In genomic region chr10:110634527-110635209, GRCh38 we compare ENCODE assay signal across 14 cellular contexts. TPM values are rescaled to one million over a fixed set of nuclear protein-coding genes. Genes with fewer than 3 reads are reported as not detected.
DNase-seq lines count a peak whose midpoint lies in the region; TF ChIP-seq lines count a peak whose summit lies in the region.
"Had no signal": no experiment of that assay in that cellular context is flagged by ENCODE, and none has a peak within 500 bp of the region (broad histone marks: within the 10 kb centered on the region; RNA-seq: fewer than 3 reads in every experiment).

No MANE protein-coding gene starts in this region.

- POLR2A ChIA-PET in activated CD4-positive, alpha-beta memory T cell treated with anti-CD3 and anti-CD28 coated beads, Interleukin-2, amount 10 ng/mL, durations not matched to agents 7 days and 5 days (lab: Charles Lee) = no interaction called here

- H3K27ac Mint-ChIP-seq in activated CD4-positive, alpha-beta memory T cell treated with anti-CD3 and anti-CD28 coated beads, Interleukin-2, amount 10 ng/mL, durations not matched to agents 7 days and 5 days = no peak overlapping the region
- no peak overlapping the region for H3K27ac Mint-ChIP-seq in activated T-helper 2 cell treated with anti-CD3 and anti-CD28 coated beads, Interferon-gamma antibody, Interleukin-2, Interleukin-4, amounts not matched to agents 10 μg/mL and 5 μg/mL and 100 μg/mL, durations not matched to agents 14 hours and 24 hours and 36 hours
- H3K27ac Mint-ChIP-seq: neural progenitor cell had no signal

- TF ChIP-seq CTCF in BE2C (IDR thresholded peaks at IDR 0.05; ENCODE audit: low read depth, low read length) (no peak), Peyer's patch (IDR thresholded peaks at IDR 0.05) (no peak), right atrium auricular region (IDR thresholded peaks at IDR 0.05) (no peak)

- H3K27me3 ChIP-seq in BE2C (no peaks in the 10 kb centered on the region), Peyer's patch (no peaks in the 10 kb centered on the region), right atrium auricular region (no peaks in the 10 kb centered on the region)
- H3K27me3 ChIP-seq: esophagus squamous epithelium, neural progenitor cell had no signal

- H3K9me3 ChIP-seq in BE2C = no peaks in the 10 kb centered on the region
- no peaks in the 10 kb centered on the region for H3K9me3 ChIP-seq in Peyer's patch
- H3K9me3 ChIP-seq in right atrium auricular region = no peaks in the 10 kb centered on the region
- H3K9me3 ChIP-seq: breast epithelium, esophagus squamous epithelium had no signal

- intact Hi-C loops in activated T-helper 2 cell treated with anti-CD3 and anti-CD28 coated beads, Interferon-gamma antibody, Interleukin-2, Interleukin-4, amounts not matched to agents 10 μg/mL and 5 μg/mL and 100 μg/mL, durations not matched to agents 14 hours and 24 hours and 36 hours (cut with micrococcal nuclease) = no loop called here

- H3K36me3 Mint-ChIP-seq in activated CD4-positive, alpha-beta memory T cell treated with anti-CD3 and anti-CD28 coated beads, Interleukin-2, amount 10 ng/mL, durations not matched to agents 7 days and 5 days (ENCODE audit: low read depth) = no peaks in the 10 kb centered on the region
- H3K36me3 Mint-ChIP-seq in activated T-helper 2 cell treated with anti-CD3 and anti-CD28 coated beads, Interferon-gamma antibody, Interleukin-2, Interleukin-4, amounts not matched to agents 10 μg/mL and 5 μg/mL and 100 μg/mL, durations not matched to agents 14 hours and 24 hours and 36 hours (ENCODE audit: low read depth) = no peaks in the 10 kb centered on the region
- H3K36me3 Mint-ChIP-seq: neural progenitor cell had no signal

- no peaks in the 10 kb centered on the region for H3K9me3 Mint-ChIP-seq in activated CD4-positive, alpha-beta memory T cell treated with anti-CD3 and anti-CD28 coated beads, Interleukin-2, amount 10 ng/mL, durations not matched to agents 7 days and 5 days
- H3K9me3 Mint-ChIP-seq in activated T-helper 2 cell treated with anti-CD3 and anti-CD28 coated beads, Interferon-gamma antibody, Interleukin-2, Interleukin-4, amounts not matched to agents 10 μg/mL and 5 μg/mL and 100 μg/mL, durations not matched to agents 14 hours and 24 hours and 36 hours = no peaks in the 10 kb centered on the region
- H3K9me3 Mint-ChIP-seq: neural progenitor cell had no signal

- peaks cover 14% of the 10 kb centered on the region for H3K27me3 Mint-ChIP-seq in activated CD4-positive, alpha-beta memory T cell treated with anti-CD3 and anti-CD28 coated beads, Interleukin-2, amount 10 ng/mL, durations not matched to agents 7 days and 5 days
- peaks cover 25% of the 10 kb centered on the region for H3K27me3 Mint-ChIP-seq in activated T-helper 2 cell treated with anti-CD3 and anti-CD28 coated beads, Interferon-gamma antibody, Interleukin-2, Interleukin-4, amounts not matched to agents 10 μg/mL and 5 μg/mL and 100 μg/mL, durations not matched to agents 14 hours and 24 hours and 36 hours (ENCODE audit: low read depth)

- H3K27ac ChIP-seq in Peyer's patch (no peak overlapping the region), right atrium auricular region (peak overlapping the region; percentile 82 to 91)
- H3K27ac ChIP-seq: breast epithelium, esophagus squamous epithelium, neural progenitor cell, PC-9 had no signal

- CTCF ChIA-PET in activated CD4-positive, alpha-beta memory T cell treated with anti-CD3 and anti-CD28 coated beads, Interleukin-2, amount 10 ng/mL, durations not matched to agents 7 days and 5 days (lab: Charles Lee) = no interaction called here

- peak overlapping the region; percentile 40 for H3K4me3 ChIP-seq in BE2C (ENCODE audit: low read depth, low read length)
- no peak overlapping the region for H3K4me3 ChIP-seq in Jurkat, Clone E6-1 (ENCODE audit: low read length)
- H3K4me3 ChIP-seq in Peyer's patch = no peak overlapping the region
- no peak overlapping the region for H3K4me3 ChIP-seq in right atrium auricular region
- H3K4me3 ChIP-seq: breast epithelium, esophagus squamous epithelium, neural progenitor cell, PC-9 had no signal

- H3K36me3 ChIP-seq in BE2C = no peaks in the 10 kb centered on the region
- H3K36me3 ChIP-seq in Peyer's patch = no peaks in the 10 kb centered on the region
- no peaks in the 10 kb centered on the region for H3K36me3 ChIP-seq in right atrium auricular region
- H3K36me3 ChIP-seq: breast epithelium, esophagus squamous epithelium, neural progenitor cell had no signal

- H3K4me1 ChIP-seq in BE2C = peaks cover 18% of the 10 kb centered on the region
- no peaks in the 10 kb centered on the region for H3K4me1 ChIP-seq in Peyer's patch
- peaks cover 0 to 29% of the 10 kb centered on the region in 2 donors for H3K4me1 ChIP-seq in right atrium auricular region

- no peak overlapping the region for H3K4me3 Mint-ChIP-seq in activated CD4-positive, alpha-beta memory T cell treated with anti-CD3 and anti-CD28 coated beads, Interleukin-2, amount 10 ng/mL, durations not matched to agents 7 days and 5 days
- no peak overlapping the region for H3K4me3 Mint-ChIP-seq in activated T-helper 2 cell treated with anti-CD3 and anti-CD28 coated beads, Interferon-gamma antibody, Interleukin-2, Interleukin-4, amounts not matched to agents 10 μg/mL and 5 μg/mL and 100 μg/mL, durations not matched to agents 14 hours and 24 hours and 36 hours (ENCODE audit: low read depth)
- H3K4me3 Mint-ChIP-seq: neural progenitor cell had no signal

- TF ChIP-seq POLR2A in Peyer's patch (IDR thresholded peaks at IDR 0.05) = no peak

- no peaks in the 10 kb centered on the region for H3K4me1 Mint-ChIP-seq in activated CD4-positive, alpha-beta memory T cell treated with anti-CD3 and anti-CD28 coated beads, Interleukin-2, amount 10 ng/mL, durations not matched to agents 7 days and 5 days
- no peaks in the 10 kb centered on the region for H3K4me1 Mint-ChIP-seq in activated T-helper 2 cell treated with anti-CD3 and anti-CD28 coated beads, Interferon-gamma antibody, Interleukin-2, Interleukin-4, amounts not matched to agents 10 μg/mL and 5 μg/mL and 100 μg/mL, durations not matched to agents 14 hours and 24 hours and 36 hours (ENCODE audit: low read depth)

- DNase-seq in BE2C (peak; percentile 79), Peyer's patch (peak in 2 of 3 donors; percentile 73 to 80), right atrium auricular region (ENCODE audit: low spot score) (no peak), GM19238 (ENCODE audit: insufficient read length, low spot score) (no peak), 8988T (no peak)
- DNase-seq in Jurkat, Clone E6-1 (ENCODE audit: low read depth, low spot score) = peak; percentile 54
- no peak for DNase-seq in activated CD4-positive, alpha-beta memory T cell treated with anti-CD3 and anti-CD28 coated beads, Interleukin-2, amount 10 ng/mL, durations not matched to agents 7 days and 5 days
- no peak for DNase-seq in activated T-helper 2 cell treated with anti-CD3 and anti-CD28 coated beads, Interferon-gamma antibody, Interleukin-2, Interleukin-4, amounts not matched to agents 10 μg/mL and 5 μg/mL and 100 μg/mL, durations not matched to agents 14 hours and 24 hours and 36 hours (ENCODE audit: low spot score)
- DNase-seq: esophagus squamous epithelium, GOT3, Kasumi-1, PC-9 had no signal

RNA-seq across cellular contexts. Expression of gene RBM20, which starts 9.5 kb away (rescaled TPM):
- 31.0 TPM for polyA plus RNA-seq in BE2C (2012; ENCODE audit: insufficient read depth, insufficient read length, low read depth)
- not detected for polyA plus RNA-seq in Jurkat, Clone E6-1 (2012; ENCODE audit: insufficient read depth, insufficient read length)
- total RNA-seq in Peyer's patch = 1 to 10 TPM in 3 of 4 donors, under 1 TPM in 1; 0.80 to 4.1 (median 1.2) TPM
- 10 to 100 TPM; 51.7 to 59.9 TPM for total RNA-seq in right atrium auricular region
- total RNA-seq in activated CD4-positive, alpha-beta memory T cell treated with anti-CD3 and anti-CD28 coated beads, Interleukin-2, amount 10 ng/mL, durations not matched to agents 7 days and 5 days = under 1 TPM in 1 of 2 experiments, not detected in 1; 0.03 TPM
- total RNA-seq in activated T-helper 2 cell treated with anti-CD3 and anti-CD28 coated beads, Interferon-gamma antibody, Interleukin-2, Interleukin-4, amounts not matched to agents 10 μg/mL and 5 μg/mL and 100 μg/mL, durations not matched to agents 14 hours and 24 hours and 36 hours = 0.02 TPM in 1 of 2 replicates, not detected in the other

Comparison
In these comparisons a context has a peak if more than half of its experiments do, and no peak if none do; other contexts are left out.
1. DNase-seq: peak in BE2C (single experiment), Jurkat, Clone E6-1 (single experiment) and Peyer's patch (2 of 3); none in right atrium auricular region (single experiment), activated CD4-positive, alpha-beta memory T cell treated with anti-CD3 and anti-CD28 coated beads, Interleukin-2, amount 10 ng/mL, durations not matched to agents 7 days and 5 days (single experiment), GM19238 (single experiment), activated T-helper 2 cell treated with anti-CD3 and anti-CD28 coated beads, Interferon-gamma antibody, Interleukin-2, Interleukin-4, amounts not matched to agents 10 μg/mL and 5 μg/mL and 100 μg/mL, durations not matched to agents 14 hours and 24 hours and 36 hours (single experiment) and 8988T (single experiment).
2. H3K27ac ChIP-seq: peak in right atrium auricular region (2 of 2); none in Peyer's patch (0 of 4).
3. RNA of gene RBM20, which starts 9.5 kb away (total RNA-seq): 51.7 to 59.9 TPM in right atrium auricular region; 0.80 to 4.1 TPM in Peyer's patch, 0.03 TPM in activated CD4-positive, alpha-beta memory T cell treated with anti-CD3 and anti-CD28 coated beads, Interleukin-2, amount 10 ng/mL, durations not matched to agents 7 days and 5 days and 0.02 TPM in activated T-helper 2 cell treated with anti-CD3 and anti-CD28 coated beads, Interferon-gamma antibody, Interleukin-2, Interleukin-4, amounts not matched to agents 10 μg/mL and 5 μg/mL and 100 μg/mL, durations not matched to agents 14 hours and 24 hours and 36 hours; every median in the first group is over 10 times any median in the second.